8 cellular contexts compared by ENCODE assay signal in the genomic region with DNA sequence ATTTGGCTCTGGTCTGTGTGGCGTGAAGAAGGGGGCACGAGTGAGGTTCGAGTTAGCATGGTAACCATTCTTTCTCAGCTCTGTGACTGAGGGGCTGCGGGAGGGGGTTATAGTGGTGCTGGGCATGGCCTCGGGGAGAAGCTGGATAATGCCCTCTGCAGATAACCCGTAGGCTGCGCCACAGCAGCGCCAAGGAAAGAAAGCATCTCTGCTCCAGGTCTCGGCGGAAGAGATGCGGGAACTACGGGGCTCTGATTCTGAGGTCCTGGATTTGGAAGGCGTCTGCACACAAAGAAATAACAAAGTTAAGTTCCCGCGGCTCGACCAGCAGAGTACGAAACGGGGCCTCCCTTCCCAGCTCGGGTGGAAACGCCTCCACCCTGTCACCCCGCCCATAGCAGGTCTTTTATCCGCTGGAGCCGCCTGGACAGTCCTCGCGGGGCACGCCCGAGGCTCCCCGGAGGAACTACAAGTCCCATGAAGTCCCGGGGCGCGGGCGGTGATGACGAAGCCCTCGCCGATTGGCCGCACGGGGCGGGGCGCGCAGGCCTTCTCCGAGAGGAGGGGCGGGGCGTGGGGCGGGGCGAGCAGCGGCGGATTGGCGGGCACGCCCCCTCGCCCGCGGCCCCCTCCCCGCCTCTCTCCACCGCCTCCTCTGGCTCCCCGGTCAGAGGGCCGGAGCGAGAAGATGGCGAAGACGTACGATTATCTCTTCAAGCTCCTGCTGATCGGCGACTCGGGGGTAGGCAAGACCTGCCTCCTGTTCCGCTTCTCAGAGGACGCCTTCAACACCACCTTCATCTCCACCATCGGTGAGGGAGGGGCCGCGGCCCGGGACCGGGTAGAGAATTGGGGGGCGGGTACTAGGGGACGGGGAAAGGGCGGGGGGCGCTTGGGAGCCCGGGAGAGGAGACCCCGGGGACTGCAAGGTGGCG. TPM values are rescaled to one million over a fixed set of nuclear protein-coding genes. Genes with fewer than 3 reads are reported as not detected.
A peak's percentile ranks its signal among the peaks of the same experiment; 100 is the strongest.
DNase-seq lines count a peak whose midpoint lies in the region; ATAC-seq, FAIRE-seq and TF ChIP-seq lines count a peak whose summit lies in the region.

A gene (plus strand): TSS at position 670 of the 935 bp plus-strand sequence. CDS start 19 bp downstream, at position 689.

- H3K9ac ChIP-seq in kidney (ENCODE audit: low read length in 2 of 2): peak within 1 kb of the TSS; percentile 74 to 89

- no peak for FAIRE-seq in kidney (lab: Jason Lieb, UNC)

- ATAC-seq in GM19043 (IDR thresholded peaks at IDR 0.05; ENCODE audit: low read depth, unreplicated experiment) (peak; percentile 72), HG03378 (IDR thresholded peaks at IDR 0.05; ENCODE audit: unreplicated experiment) (peak; percentile 56)

- no peaks in the 10 kb centered on the region for H3K36me3 ChIP-seq in kidney (ENCODE audit: control insufficient read depth in 1 of 2, insufficient read depth in 2 of 2, low read length in 2 of 2)

- no peak for TF ChIP-seq CTCF in kidney (IDR thresholded peaks at IDR 0.05; ENCODE audit: borderline replicate concordance, extremely low read depth, insufficient read depth)

- peak within 1 kb of the TSS; percentile 82 to 86 for H3K4me3 ChIP-seq in kidney (ENCODE audit: low read length in 2 of 2)

- H3K27ac ChIP-seq in kidney (ENCODE audit: low read depth in 2 of 2, low read length in 2 of 2): peak within 1 kb of the TSS; percentile 79 to 93

- no peaks in the 10 kb centered on the region for H3K9me3 ChIP-seq in kidney (ENCODE audit: control insufficient read depth in 1 of 2, low read length in 2 of 2)

- intact Hi-C loops in kidney (cut with DNase I): no loop called here

- DNase-seq in Ammon's horn (ENCODE audit: low spot score) (peak; percentile 97), NCI-H510A (lab: John Stamatoyannopoulos, UW) (peak; percentile 87), cerebellum (ENCODE audit: low spot score) (peak; percentile 98), kidney (peak; percentile 99)
- DNase-seq in activated CD4-positive, alpha-beta T cell treated with anti-CD3 and anti-CD28 coated beads for 24 hours (ENCODE audit: low read depth in 2 of 2): peak; percentile 99 to 100
- DNase-seq in stimulated activated CD4-positive, alpha-beta T cell treated with anti-CD3 and anti-CD28 coated beads, Interleukin-15, amount 100 ng/mL, for 1 hour (ENCODE audit: low read depth in 1 of 2, low spot score in 1 of 2): peak; percentile 97 to 99

- peaks cover 5 to 13% of the 10 kb centered on the region in 2 donors for H3K4me1 ChIP-seq in kidney (ENCODE audit: control insufficient read depth in 1 of 2, insufficient read depth in 1 of 2, low read depth in 1 of 2, low read length in 2 of 2)

RNA-seq across cellular contexts. Expression of the gene that starts here (rescaled TPM):
- total RNA-seq in cerebellum: 61.5 TPM
- total RNA-seq in kidney: 33.6 TPM
- 7.1 TPM for polyA plus RNA-seq in kidney (ENCODE audit: insufficient read depth, low read depth, low replicate concordance)

Comparison
In these comparisons a context has a peak if more than half of its experiments do, and no peak if none do; other contexts are left out.
1. Peak in every context shown above with its lines: DNase-seq, ATAC-seq, H3K4me3 ChIP-seq and H3K27ac ChIP-seq.